Comparison of ENCODE assay signal across 8 cellular contexts in genomic region chr11:47249378-47249715, GRCh38. TPM values are rescaled to one million over a fixed set of nuclear protein-coding genes. Genes with fewer than 3 reads are reported as not detected.
DNase-seq lines count a peak whose midpoint lies in the region; ATAC-seq and TF ChIP-seq lines count a peak whose summit lies in the region.

No MANE protein-coding gene starts in this region.

- H3K4me3 ChIP-seq in left ventricle myocardium inferior: peak overlapping the region; percentile 83
- H3K4me3 ChIP-seq in cardiac fibroblast (replicated peaks in 1 of 2; ENCODE audit: low read depth in 2 of 2, low read length in 2 of 2): peak overlapping the region; percentile 72 to 94
- H3K4me3 ChIP-seq in mucosa of descending colon: peak overlapping the region; percentile 45

- H3K36me3 ChIP-seq in left ventricle myocardium inferior (peaks cover 28% of the 10 kb centered on the region), mucosa of descending colon (ENCODE audit: low read depth) (no peaks in the 10 kb centered on the region)

- intact Hi-C loops in left ventricle myocardium inferior (cut with micrococcal nuclease) (no loop called here), Right ventricle myocardium inferior (cut with DNase I) (loop anchor here (2.0 to 5.0 kb wide), 2 partner anchors 63 to 72 kb away; partner anchors contain the start of genes ARFGAP2 and PACSIN3), mucosa of descending colon (cut with DNase I, micrococcal nuclease) (no loop called here)

- TF ChIP-seq CTCF in left ventricle myocardium inferior (IDR thresholded peaks at IDR 0.05; ENCODE audit: borderline replicate concordance): no peak
- TF ChIP-seq CTCF in cardiac fibroblast (IDR thresholded peaks at IDR 0.05; ENCODE audit: low read depth, low read length): no peak
- TF ChIP-seq CTCF in mucosa of descending colon (IDR thresholded peaks at IDR 0.05): no peak

- no peaks in the 10 kb centered on the region for H3K27me3 ChIP-seq in left ventricle myocardium inferior (ENCODE audit: low read depth)

- no peaks in the 10 kb centered on the region for H3K9me3 ChIP-seq in left ventricle myocardium inferior (replicated peaks)
- no peaks in the 10 kb centered on the region for H3K9me3 ChIP-seq in mucosa of descending colon

- DNase-seq in left ventricle myocardium inferior: no peak
- DNase-seq in Right ventricle myocardium inferior (ENCODE audit: missing footprints): no peak
- no peak for DNase-seq in cardiac fibroblast (ENCODE audit: low read depth in 2 of 2)
- no peak for DNase-seq in mucosa of descending colon
- DNase-seq in NCI-H1417 (lab: John Stamatoyannopoulos, UW): no peak
- DNase-seq in GM19238 (ENCODE audit: insufficient read length, low spot score): no peak
- no peak for DNase-seq in stimulated activated CD4-positive, alpha-beta T cell treated with anti-CD3 and anti-CD28 coated beads, Interleukin-1b, Interleukin-23, amount 100 ng/mL, for 48 hours

- H3K27ac ChIP-seq in left ventricle myocardium inferior (replicated peaks): peak overlapping the region; percentile 86

- peaks cover 50% of the 10 kb centered on the region for H3K4me1 ChIP-seq in left ventricle myocardium inferior
- peaks cover 25% of the 10 kb centered on the region for H3K4me1 ChIP-seq in mucosa of descending colon (ENCODE audit: low read depth)

- ATAC-seq in Right ventricle myocardium inferior (no peak), mucosa of descending colon (no peak), HG03095 (IDR thresholded peaks at IDR 0.05; ENCODE audit: unreplicated experiment) (no peak)

RNA-seq across cellular contexts. Expression of gene ACP2, which starts 0.7 kb away (rescaled TPM):
- total RNA-seq in left ventricle myocardium inferior (17.7 TPM), Right ventricle myocardium inferior (21.2 TPM), mucosa of descending colon (10 to 100 TPM; 42.6 to 53.8 (median 51.1) TPM)

RNA-seq across cellular contexts. Expression of gene NR1H3, which starts 8.4 kb away (rescaled TPM):
- 11.7 TPM for total RNA-seq in left ventricle myocardium inferior
- total RNA-seq in Right ventricle myocardium inferior: 22.3 TPM
- 10 to 100 TPM; 49.1 to 73.5 (median 50.6) TPM for total RNA-seq in mucosa of descending colon

RNA-seq across cellular contexts. Expression of gene MADD, which starts 20.6 kb away (rescaled TPM):
- total RNA-seq in left ventricle myocardium inferior (40.9 TPM), Right ventricle myocardium inferior (40.2 TPM), mucosa of descending colon (10 to 100 TPM; 45.0 to 69.6 (median 67.3) TPM)

RNA-seq across cellular contexts. Expression of gene DDB2, which starts 34.6 kb away (rescaled TPM):
- total RNA-seq in left ventricle myocardium inferior: 8.7 TPM
- 10.3 TPM for total RNA-seq in Right ventricle myocardium inferior
- 10 to 100 TPM; 29.8 to 41.2 (median 37.2) TPM for total RNA-seq in mucosa of descending colon
